In the genomic region with DNA sequence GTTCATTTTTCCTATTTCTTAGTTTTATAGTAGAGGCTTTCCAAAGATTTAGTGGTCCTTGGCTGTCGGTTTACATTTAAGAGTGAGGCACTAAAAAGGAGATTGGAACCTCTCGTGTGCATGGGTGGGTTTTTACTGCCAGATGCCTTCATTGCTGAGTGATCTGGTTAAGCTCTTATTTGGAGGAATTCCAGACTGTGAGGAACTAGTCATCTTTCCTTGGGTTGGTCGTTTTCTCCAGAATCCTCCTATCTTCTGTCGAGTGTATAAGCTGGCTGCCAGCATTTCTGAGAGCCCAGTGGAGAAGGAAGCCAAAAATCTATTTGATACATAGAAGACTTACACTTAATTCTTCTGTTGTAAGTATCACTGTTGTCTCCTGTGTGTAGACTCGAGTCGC, we compare ENCODE assay signal across 2 cellular contexts.
TF ChIP-seq lines count a peak whose summit lies in the region.

No MANE protein-coding gene starts in this region.

TF ChIP-seq in IMR-90, 13 proteins besides CTCF, POLR2A, EP300 and RAD21:
- no peak for TF ChIP-seq BHLHE40 (IDR thresholded peaks at IDR 0.05; ENCODE audit: low read depth, low read length)
- TF ChIP-seq CHD1 (IDR thresholded peaks at IDR 0.05; ENCODE audit: low read depth, low read length): no peak
TF ChIP-seq in IMR-90: peak in this region for 0.

TF ChIP-seq in GM12878, 131 proteins besides CTCF, POLR2A, EP300 and RAD21:
- TF ChIP-seq SMARCA5 (IDR thresholded peaks at IDR 0.05): no peak
